Comparison of ENCODE assay signal across 19 cellular contexts in the genomic region with DNA sequence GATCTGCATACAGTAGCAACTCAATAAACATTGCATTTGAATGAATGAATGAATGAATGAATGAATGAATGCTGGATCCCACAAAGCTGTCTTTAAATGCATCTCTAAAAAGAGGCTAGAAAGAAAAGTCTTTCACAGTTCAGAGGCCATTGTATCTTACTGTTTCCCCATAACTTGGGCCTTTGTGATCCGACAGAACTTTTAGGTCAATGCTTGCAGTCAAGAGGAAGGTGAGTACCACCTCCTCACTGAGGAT.
DNase-seq lines count a peak whose midpoint lies in the region; ATAC-seq, FAIRE-seq and TF ChIP-seq lines count a peak whose summit lies in the region.
"Had no signal": no experiment of that assay in that cellular context is flagged by ENCODE, and none has a peak within 500 bp of the region (broad histone marks: within the 10 kb centered on the region; RNA-seq: fewer than 3 reads in every experiment).

No MANE protein-coding gene starts in this region.

- H3K36me3 Mint-ChIP-seq in CD4-positive, alpha-beta T cell (ENCODE audit: low read depth), result no peaks in the 10 kb centered on the region
- H3K36me3 Mint-ChIP-seq in activated CD4-positive, alpha-beta T cell treated with anti-CD3 and anti-CD28 coated beads, Interleukin-2, amount 10 ng/mL, durations not matched to agents 24 days and 14 days (ENCODE audit: low read depth), result no peaks in the 10 kb centered on the region
- H3K36me3 Mint-ChIP-seq: CD8-positive, alpha-beta memory T cell had no signal

- POLR2A ChIA-PET in CD4-positive, alpha-beta T cell (lab: Charles Lee), result no interaction called here
- POLR2A ChIA-PET in GM12878 (lab: Charles Lee), result interaction anchor here (1.3 to 1.4 kb wide), 2 partner anchors 29 to 119 kb away, joined by 3 read pairs; no protein-coding TSS in a partner anchor

- H4K20me1 ChIP-seq in GM12878 (ENCODE audit: control insufficient read depth, insufficient read depth), result no peaks in the 10 kb centered on the region
- H4K20me1 ChIP-seq: BLaER1 treated with 17β-estradiol and CSF1 and Interleukin-3, amounts not matched to agents 10 nM and 100 nM had no signal

- no TSS peak for BruUV-seq in GM12878 (replicated peaks; lab: Mats Ljungman, UMichigan)

- H3K9me3 Mint-ChIP-seq in CD4-positive, alpha-beta T cell, result no peaks in the 10 kb centered on the region
- no peaks in the 10 kb centered on the region for H3K9me3 Mint-ChIP-seq in activated CD4-positive, alpha-beta T cell treated with anti-CD3 and anti-CD28 coated beads, Interleukin-2, amount 10 ng/mL, durations not matched to agents 24 days and 14 days
- H3K9me3 Mint-ChIP-seq: CD8-positive, alpha-beta memory T cell; H9 had no signal

- TF ChIP-seq CTCF in CD4-positive, alpha-beta T cell (IDR thresholded peaks at IDR 0.05), result no peak
- TF ChIP-seq CTCF in GM12878 (IDR thresholded peaks at IDR 0.05 in 2 of 3, conservative IDR thresholded peaks at IDR 0.05 in 1 of 3; ENCODE audit: control insufficient read depth in 2 of 3, extremely low read depth in 1 of 3, insufficient read depth in 1 of 3, low read depth in 3 of 3, low read length in 3 of 3) (no peak), gastrocnemius medialis (IDR thresholded peaks at IDR 0.05 in 4 of 5, conservative IDR thresholded peaks at IDR 0.05 in 1 of 5) (no peak), stomach (IDR thresholded peaks at IDR 0.05) (no peak)

- H2AFZ ChIP-seq in GM12878 (ENCODE audit: control insufficient read depth, low read depth, low read length), result no peak overlapping the region
- H2AFZ ChIP-seq: GM23248 had no signal

- CTCF ChIA-PET in CD4-positive, alpha-beta T cell (lab: Charles Lee), result no interaction called here
- CTCF ChIA-PET in GM12878 (lab: Yijun Ruan, JAX), result no interaction called here

- H3K4me2 ChIP-seq in GM12878 (ENCODE audit: control insufficient read depth, insufficient read depth), result no peak overlapping the region
- H3K4me2 ChIP-seq: KMS-11 had no signal

- RAD21 ChIA-PET in GM12878 (lab: Charles Lee; ENCODE audit: unreplicated experiment), result no interaction called here

- no peak for FAIRE-seq in GM12878 (lab: Jason Lieb, UNC)
- FAIRE-seq: GM12891, GM18507 had no signal

- H3K4me3 ChIP-seq in H7 (ENCODE audit: insufficient read depth, low read depth, low read length) (no peak overlapping the region), GM12878 (no peak overlapping the region), gastrocnemius medialis (no peak overlapping the region), stomach (no peak overlapping the region)
- H3K4me3 ChIP-seq: BLaER1 treated with 17β-estradiol and CSF1 and Interleukin-3, amounts not matched to agents 10 nM and 100 nM; GM23248 had no signal

- no peaks in the 10 kb centered on the region for H3K79me2 ChIP-seq in GM12878 (ENCODE audit: control insufficient read depth, insufficient read depth, low read length)

- TF ChIP-seq POLR2A in GM12878 (IDR thresholded peaks at IDR 0.05; ENCODE audit: low read depth, low read length) (no peak), gastrocnemius medialis (IDR thresholded peaks at IDR 0.05) (no peak), stomach (IDR thresholded peaks at IDR 0.05) (no peak)

- H3K27ac Mint-ChIP-seq in CD4-positive, alpha-beta T cell, result peak overlapping the region; percentile 96
- no peak overlapping the region for H3K27ac Mint-ChIP-seq in activated CD4-positive, alpha-beta T cell treated with anti-CD3 and anti-CD28 coated beads, Interleukin-2, amount 10 ng/mL, durations not matched to agents 24 days and 14 days
- H3K27ac Mint-ChIP-seq: B cell had no signal

- H3K4me3 Mint-ChIP-seq in CD4-positive, alpha-beta T cell, result no peak overlapping the region
- H3K4me3 Mint-ChIP-seq in activated CD4-positive, alpha-beta T cell treated with anti-CD3 and anti-CD28 coated beads, Interleukin-2, amount 10 ng/mL, durations not matched to agents 24 days and 14 days, result no peak overlapping the region
- H3K4me3 Mint-ChIP-seq: B cell; CD8-positive, alpha-beta memory T cell; H9 had no signal

- no peaks in the 10 kb centered on the region for H3K9me3 ChIP-seq in CD4-positive, alpha-beta T cell (ENCODE audit: control insufficient read depth, low read length)
- H3K9me3 ChIP-seq in GM12878 (replicated peaks; ENCODE audit: control insufficient read depth, insufficient read depth, low read length) (no peaks in the 10 kb centered on the region), gastrocnemius medialis (no peaks in the 10 kb centered on the region), stomach (no peaks in the 10 kb centered on the region)

- no peaks in the 10 kb centered on the region for H3K27me3 Mint-ChIP-seq in CD4-positive, alpha-beta T cell
- H3K27me3 Mint-ChIP-seq in activated CD4-positive, alpha-beta T cell treated with anti-CD3 and anti-CD28 coated beads, Interleukin-2, amount 10 ng/mL, durations not matched to agents 24 days and 14 days, result no peaks in the 10 kb centered on the region

- no peak for ATAC-seq in CD4-positive, alpha-beta T cell (ENCODE audit: poor library complexity)
- ATAC-seq in GM12878, result no peak
- ATAC-seq in gastrocnemius medialis, result no peak

- H3K27me3 ChIP-seq in CD4-positive, alpha-beta T cell (ENCODE audit: control insufficient read depth, insufficient read depth, low read length), result no peaks in the 10 kb centered on the region
- H3K27me3 ChIP-seq in H7 (ENCODE audit: control insufficient read depth, insufficient read depth, low read length) (no peaks in the 10 kb centered on the region), GM12878 (replicated peaks in 1 of 2; ENCODE audit: control insufficient read depth in 2 of 2, insufficient read depth in 2 of 2, low read length in 1 of 2) (peaks cover 0 to 4% of the 10 kb centered on the region in 2 experiments; a peak in 1 of 4 replicates), gastrocnemius medialis (no peaks in the 10 kb centered on the region), stomach (no peaks in the 10 kb centered on the region)
- H3K27me3 ChIP-seq: BLaER1 treated with 17β-estradiol and CSF1 and Interleukin-3, amounts not matched to agents 10 nM and 100 nM had no signal

- TF ChIP-seq EP300 in GM12878 (IDR thresholded peaks at IDR 0.05; ENCODE audit: borderline replicate concordance in 1 of 2, control insufficient read depth in 1 of 2, low read depth in 2 of 2, low read length in 2 of 2), result no peak
- TF ChIP-seq EP300 in stomach (IDR thresholded peaks at IDR 0.05), result no peak

- SMC1A ChIA-PET in GM12878 (lab: Charles Lee; ENCODE audit: uncharacterized antibody, unreplicated experiment), result no interaction called here

- DNase-seq in CD4-positive, alpha-beta T cell, result no peak
- DNase-seq in H7, result peak; percentile 40
- no peak for DNase-seq in GM12878 (ENCODE audit: low read depth, low spot score)
- DNase-seq in gastrocnemius medialis, result no peak
- no peak for DNase-seq in activated CD4-positive, alpha-beta T cell treated with anti-CD3 and anti-CD28 coated beads, Interleukin-2, amount 10 ng/mL, durations not matched to agents 24 days and 14 days
- no peak for DNase-seq in stomach
- DNase-seq: CD8-positive, alpha-beta memory T cell; COR-L47; DMS 273 treated with DMSO at 0.1 percent for 48 hours; DMS53; DND-41; EL; GM23248; H9 had no signal

- no peak for TF ChIP-seq RAD21 in GM12878 (IDR thresholded peaks at IDR 0.05; ENCODE audit: insufficient read depth, low read depth, low read length)

- intact Hi-C loops in CD4-positive, alpha-beta T cell (cut with DNase I, micrococcal nuclease), result no loop called here
- intact Hi-C loops in GM12878 (cut with micrococcal nuclease; ENCODE audit: unreplicated experiment), result no loop called here
- intact Hi-C loops in gastrocnemius medialis (cut with DNase I; ENCODE audit: low total_unique reads), result no loop called here
- intact Hi-C loops in activated CD4-positive, alpha-beta T cell treated with anti-CD3 and anti-CD28 coated beads, Interleukin-2, amount 10 ng/mL, durations not matched to agents 24 days and 14 days (cut with micrococcal nuclease), result no loop called here
- intact Hi-C loops in stomach (cut with DNase I; ENCODE audit: low total_unique reads), result no loop called here

- in situ Hi-C loops in GM12878 (cut with MboI) (no loop called here), gastrocnemius medialis (cut with MboI; ENCODE audit: low sequenced_read_pairs in 4 of 4) (no loop called here)

- no peak overlapping the region for H3K27ac ChIP-seq in CD4-positive, alpha-beta T cell (ENCODE audit: low read depth, low read length)
- H3K27ac ChIP-seq in GM12878 (ENCODE audit: control insufficient read depth, insufficient read depth), result no peak overlapping the region
- H3K27ac ChIP-seq in gastrocnemius medialis, result peak overlapping the region in 3 of 4 donors; percentile 31 to 61 (median 56)
- no peak overlapping the region for H3K27ac ChIP-seq in stomach
- H3K27ac ChIP-seq: BLaER1 treated with 17β-estradiol and CSF1 and Interleukin-3, amounts not matched to agents 10 nM and 100 nM; GM23248; KMS-11 had no signal

- H3K4me1 Mint-ChIP-seq in CD4-positive, alpha-beta T cell (ENCODE audit: low read depth), result peaks cover 49% of the 10 kb centered on the region
- H3K4me1 Mint-ChIP-seq in activated CD4-positive, alpha-beta T cell treated with anti-CD3 and anti-CD28 coated beads, Interleukin-2, amount 10 ng/mL, durations not matched to agents 24 days and 14 days, result peaks cover 27% of the 10 kb centered on the region
- H3K4me1 Mint-ChIP-seq: B cell had no signal

- H3K36me3 ChIP-seq in H7 (replicated peaks; ENCODE audit: control insufficient read depth, insufficient read depth, low read length) (no peaks in the 10 kb centered on the region), GM12878 (ENCODE audit: control insufficient read depth in 2 of 2, insufficient read depth in 2 of 2, low read length in 1 of 2) (no peaks in the 10 kb centered on the region), gastrocnemius medialis (no peaks in the 10 kb centered on the region), stomach (no peaks in the 10 kb centered on the region)

- H3K9ac ChIP-seq in GM12878 (ENCODE audit: control insufficient read depth, insufficient read depth, low read length), result no peak overlapping the region
- H3K9ac ChIP-seq: BLaER1 treated with 17β-estradiol and CSF1 and Interleukin-3, amounts not matched to agents 10 nM and 100 nM; GM23248; KMS-11 had no signal

- WGBS in GM12878 (ENCODE audit: insufficient coverage, insufficient replicate concordance, low lambda C conversion rate, missing lambda C conversion rate), result 43% methylated on average over 1 of the region's 1 CpG
- WGBS in stomach, 5 donors, result 41 to 100% (median 97%) methylated on average over 1 of the region's 1 CpG

- H3K4me1 ChIP-seq in GM12878 (ENCODE audit: control insufficient read depth, insufficient read depth, low read length) (no peaks in the 10 kb centered on the region), gastrocnemius medialis (no peaks in the 10 kb centered on the region), stomach (peaks cover 0 to 4% (median under 1%) of the 10 kb centered on the region in 4 donors)

TF ChIP-seq in GM12878, 131 proteins besides CTCF, POLR2A, EP300 and RAD21:
- TF ChIP-seq WRNIP1 (IDR thresholded peaks at IDR 0.05; ENCODE audit: borderline replicate concordance, low read depth, low read length) (no peak), ZNF384 (IDR thresholded peaks at IDR 0.05; ENCODE audit: borderline replicate concordance, low read depth, low read length) (no peak), ZNF24 (IDR thresholded peaks at IDR 0.05) (peak; percentile 90)

Comparison
In these comparisons a context has a peak if more than half of its experiments do, and no peak if none do; other contexts are left out.
1. H3K27ac ChIP-seq: peak in gastrocnemius medialis (3 of 4); none in CD4-positive, alpha-beta T cell (single experiment), GM12878 (single experiment) and stomach (0 of 5).